25 cellular contexts compared by ENCODE assay signal in the genomic region with DNA sequence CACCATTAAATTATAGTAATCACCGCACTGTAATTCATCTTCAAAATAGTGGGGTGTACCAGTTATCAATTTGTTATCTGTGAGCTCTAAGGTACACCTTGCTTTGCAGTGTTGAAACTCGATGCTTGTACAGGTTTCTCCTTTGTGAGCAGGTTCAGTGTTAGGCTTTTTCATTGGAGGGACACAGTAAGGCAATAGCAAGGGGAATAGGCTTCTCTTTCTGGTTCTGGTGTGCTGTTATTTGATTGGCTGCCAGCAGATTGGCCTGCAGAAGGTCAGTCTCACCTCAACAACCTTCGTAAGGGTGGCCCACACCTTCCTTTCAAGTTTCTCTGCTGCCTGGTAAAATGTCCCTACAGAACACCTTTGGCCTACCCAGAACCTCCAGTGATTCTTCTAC.
"Had no signal": no experiment of that assay in that cellular context is flagged by ENCODE, and none has a peak within 500 bp of the region (broad histone marks: within the 10 kb centered on the region; RNA-seq: fewer than 3 reads in every experiment).

No MANE protein-coding gene starts in this region.

- H3K9ac ChIP-seq: neural progenitor cell, parathyroid adenoma had no signal

- H3K4me1 ChIP-seq: gastrocnemius medialis, lower lobe of right lung, testis, tibial artery had no signal

- DNase-seq: dermis blood vessel endothelial cell; effector memory CD8-positive, alpha-beta T cell; gastrocnemius medialis; head of caudate nucleus; lower lobe of right lung; stimulated activated CD4-positive, alpha-beta T cell treated with anti-CD3 and anti-CD28 coated beads, Interleukin-12 subunit alpha, Interleukin-12 subunit beta, amount 100 ng/mL, for 4 hours; stimulated activated CD4-positive, alpha-beta T cell treated with anti-CD3 and anti-CD28 coated beads, Interleukin-1b, Interleukin-23, amount 100 ng/mL, for 48 hours; stimulated activated CD4-positive, alpha-beta T cell treated with anti-CD3 and anti-CD28 coated beads, Interleukin-4, amount 100 ng/mL, for 1 hour; stimulated activated CD8-positive, alpha-beta memory T cell treated with anti-CD3 and anti-CD28 coated beads, Interleukin-4, amount 100 ng/mL, for 48 hours; stimulated activated naive CD4-positive, alpha-beta T cell; substantia nigra; testis; tibial artery; upper lobe of left lung had no signal

- H3K27ac ChIP-seq: coronary artery, gastrocnemius medialis, lower lobe of right lung, neural progenitor cell, parathyroid adenoma, testis, tibial artery, upper lobe of left lung had no signal

- ATAC-seq: effector memory CD8-positive, alpha-beta T cell; gastrocnemius medialis; left lobe of liver; lower lobe of right lung; natural killer cell treated with Interleukin-12 subunit alpha and Interleukin-12 subunit beta and Interleukin-15 and Interleukin-18, amount 100 ng/mL, for 72 hours; sciatic nerve had no signal

- H3K9me3 Mint-ChIP-seq: central memory CD8-positive, alpha-beta T cell; effector memory CD8-positive, alpha-beta T cell; natural killer cell treated with Interleukin-12 subunit alpha and Interleukin-12 subunit beta and Interleukin-15 and Interleukin-18, amount 100 ng/mL, for 72 hours; neural progenitor cell had no signal

- H2AFZ ChIP-seq: neural progenitor cell, parathyroid adenoma had no signal

- H3K79me2 ChIP-seq: parathyroid adenoma had no signal

- H3K4me2 ChIP-seq: neural progenitor cell, smooth muscle cell had no signal

- H3K9me3 ChIP-seq: gastrocnemius medialis, lower lobe of right lung, testis, tibial artery, upper lobe of left lung had no signal

- H3K36me3 ChIP-seq: gastrocnemius medialis, lower lobe of right lung, neural progenitor cell, upper lobe of left lung had no signal

- H3K27me3 ChIP-seq: gastrocnemius medialis, neural progenitor cell, testis, tibial artery, upper lobe of left lung had no signal

- H3K27ac Mint-ChIP-seq: natural killer cell treated with Interleukin-12 subunit alpha and Interleukin-12 subunit beta and Interleukin-15 and Interleukin-18, amount 100 ng/mL, for 72 hours; neural progenitor cell had no signal

- H3K4me3 ChIP-seq: coronary artery, gastrocnemius medialis, lower lobe of right lung, neural progenitor cell, smooth muscle cell, testis, tibial artery, upper lobe of left lung had no signal

- FAIRE-seq: keratinocyte, urothelium cell line had no signal

- H3K27me3 Mint-ChIP-seq: central memory CD8-positive, alpha-beta T cell; effector memory CD8-positive, alpha-beta T cell; natural killer cell treated with Interleukin-12 subunit alpha and Interleukin-12 subunit beta and Interleukin-15 and Interleukin-18, amount 100 ng/mL, for 72 hours; progenitor cell of endocrine pancreas had no signal

- H3K4me3 Mint-ChIP-seq: central memory CD8-positive, alpha-beta T cell; effector memory CD8-positive, alpha-beta T cell; natural killer cell treated with Interleukin-12 subunit alpha and Interleukin-12 subunit beta and Interleukin-15 and Interleukin-18, amount 100 ng/mL, for 72 hours; neural progenitor cell had no signal
